Comparison of ENCODE assay signal across 18 cellular contexts in genomic region chr5:79787448-79787847, GRCh38.
"Had no signal": no experiment of that assay in that cellular context is flagged by ENCODE, and none has a peak within 500 bp of the region (broad histone marks: within the 10 kb centered on the region; RNA-seq: fewer than 3 reads in every experiment).

No MANE protein-coding gene starts in this region.

- H3K27me3 Mint-ChIP-seq: progenitor cell of endocrine pancreas, type B pancreatic cell had no signal

- H3K4me3 Mint-ChIP-seq: endodermal cell; memory B cell; mesothelial cell of epicardium; natural killer cell treated with Interleukin-12 subunit alpha and Interleukin-12 subunit beta and Interleukin-15 and Interleukin-18, amount 100 ng/mL, for 72 hours; type B pancreatic cell had no signal

- ATAC-seq: left colon; lower lobe of right lung; natural killer cell treated with Interleukin-12 subunit alpha and Interleukin-12 subunit beta and Interleukin-15 and Interleukin-18, amount 100 ng/mL, for 72 hours; pancreas had no signal

- H3K27ac Mint-ChIP-seq: endodermal cell; memory B cell; mesothelial cell of epicardium; natural killer cell treated with Interleukin-12 subunit alpha and Interleukin-12 subunit beta and Interleukin-15 and Interleukin-18, amount 100 ng/mL, for 72 hours; progenitor cell of endocrine pancreas; type B pancreatic cell had no signal

- H3K36me3 ChIP-seq: colonic mucosa, lower lobe of right lung, pancreas had no signal

- H3K36me3 Mint-ChIP-seq: memory B cell; natural killer cell treated with Interleukin-12 subunit alpha and Interleukin-12 subunit beta and Interleukin-15 and Interleukin-18, amount 100 ng/mL, for 72 hours had no signal

- H3K4me1 ChIP-seq: colonic mucosa, lower lobe of right lung, pancreas, sigmoid colon had no signal

- DNase-seq: caudate nucleus; colonic mucosa; dermis blood vessel endothelial cell; endodermal cell; kidney; left colon; lower lobe of right lung; occipital lobe; pancreas; sigmoid colon; small intestine; stimulated activated CD4-positive, alpha-beta T cell treated with anti-CD3 and anti-CD28 coated beads, Interleukin-12 subunit alpha, Interleukin-12 subunit beta, amount 100 ng/mL, for 4 hours; stimulated activated naive CD4-positive, alpha-beta T cell treated with Interleukin-2 at 50 U/mL for 16 hours had no signal

- H3K27ac ChIP-seq: colonic mucosa, lower lobe of right lung, pancreas, sigmoid colon had no signal

- H3K9me3 Mint-ChIP-seq: endodermal cell; memory B cell; mesothelial cell of epicardium; natural killer cell treated with Interleukin-12 subunit alpha and Interleukin-12 subunit beta and Interleukin-15 and Interleukin-18, amount 100 ng/mL, for 72 hours; type B pancreatic cell had no signal

- H3K9me3 ChIP-seq: colonic mucosa, lower lobe of right lung, pancreas, sigmoid colon had no signal

- H3K4me1 Mint-ChIP-seq: memory B cell had no signal

- H3K27me3 ChIP-seq: colonic mucosa, pancreas, sigmoid colon had no signal

- H3K4me3 ChIP-seq: colonic mucosa, lower lobe of right lung, pancreas, sigmoid colon had no signal
